Comparison of ENCODE assay signal across 13 cellular contexts in the genomic region with DNA sequence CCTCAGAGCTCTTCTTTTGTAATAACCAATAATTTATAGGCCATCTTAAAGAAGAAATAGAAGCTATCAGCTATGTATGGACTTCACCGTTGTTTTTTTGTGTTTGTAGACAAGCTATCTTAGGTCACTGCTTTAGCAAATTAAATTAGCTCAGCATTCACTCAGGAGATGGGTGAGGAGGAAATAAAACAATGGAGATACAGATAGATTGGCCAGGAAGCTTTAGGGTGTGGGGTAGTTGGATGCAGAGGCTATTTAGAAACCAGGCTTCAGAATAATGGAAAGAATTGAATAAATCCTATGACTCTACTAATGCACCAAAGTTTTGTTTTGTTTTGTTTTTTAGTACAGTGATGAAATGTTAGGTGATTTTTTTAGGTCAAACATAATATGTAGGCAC.
DNase-seq lines count a peak whose midpoint lies in the region; ATAC-seq and TF ChIP-seq lines count a peak whose summit lies in the region.
"Had no signal": no experiment of that assay in that cellular context is flagged by ENCODE, and none has a peak within 500 bp of the region (broad histone marks: within the 10 kb centered on the region; RNA-seq: fewer than 3 reads in every experiment).

No MANE protein-coding gene starts in this region.

- H3K27ac ChIP-seq in PC-3 (ENCODE audit: low read length) (peak overlapping the region; percentile 2; the same call in 1 of the 2 replicates), left lung (peak overlapping the region; percentile 8 to 39), suprapubic skin (peak overlapping the region; percentile 14)
- H3K27ac ChIP-seq: BLaER1, HL-60 had no signal

- H3K4me1 ChIP-seq in PC-3 (ENCODE audit: insufficient read depth, low read length) = peaks cover 22% of the 10 kb centered on the region
- peaks cover 10 to 23% of the 10 kb centered on the region in 2 donors for H3K4me1 ChIP-seq in left lung
- peaks cover 13% of the 10 kb centered on the region for H3K4me1 ChIP-seq in suprapubic skin
- H3K4me1 ChIP-seq: BLaER1 had no signal

- TF ChIP-seq EP300 in suprapubic skin (IDR thresholded peaks at IDR 0.05) = no peak

- TF ChIP-seq CTCF in PC-3 (conservative IDR thresholded peaks at IDR 0.05; ENCODE audit: low read depth, low read length) (no peak), left lung (IDR thresholded peaks at IDR 0.05) (no peak), suprapubic skin (IDR thresholded peaks at IDR 0.05) (no peak), GM10248 (IDR thresholded peaks at IDR 0.05; ENCODE audit: control extremely low read depth, extremely low read depth, low read depth, missing control alignments) (no peak)

- H4K20me1 ChIP-seq in PC-3 (ENCODE audit: low read length) = no peaks in the 10 kb centered on the region
- H4K20me1 ChIP-seq: BLaER1 had no signal

- no peaks in the 10 kb centered on the region for H3K9me2 ChIP-seq in PC-3 (replicated peaks; ENCODE audit: low read length)

- H3K27me3 ChIP-seq in PC-3 (ENCODE audit: low read length) = no peaks in the 10 kb centered on the region
- H3K27me3 ChIP-seq in left lung = no peaks in the 10 kb centered on the region
- H3K27me3 ChIP-seq in suprapubic skin = no peaks in the 10 kb centered on the region
- H3K27me3 ChIP-seq: BLaER1 had no signal

- DNase-seq in PC-3 = no peak
- peak; percentile 53 to 61 for DNase-seq in dermis microvascular lymphatic vessel endothelial cell (ENCODE audit: low read depth in 2 of 2)
- DNase-seq in left lung = no peak
- no peak for DNase-seq in suprapubic skin (ENCODE audit: low spot score in 2 of 2)
- no peak for DNase-seq in GM10248 (ENCODE audit: extremely low spot score)
- no peak for DNase-seq in NCI-H1436 (lab: John Stamatoyannopoulos, UW)
- DNase-seq: NCI-H1048, NCI-H345, NCI-H526 treated with DMSO at 0.1 percent for 48 hours had no signal

- intact Hi-C loops in PC-3 (cut with micrococcal nuclease) = no loop called here
- intact Hi-C loops in left lung (cut with DNase I) = no loop called here

- BruUV-seq in PC-3 (replicated peaks; lab: Mats Ljungman, UMichigan) = no TSS peak

- no peaks in the 10 kb centered on the region for H3K79me2 ChIP-seq in PC-3 (ENCODE audit: low read length)

- 78% methylated on average over 1 of the region's 1 CpG for WGBS in suprapubic skin

- no peaks in the 10 kb centered on the region for H3K36me3 ChIP-seq in PC-3 (ENCODE audit: low read depth, low read length)
- H3K36me3 ChIP-seq in left lung = peaks cover 0 to 7% of the 10 kb centered on the region in 2 donors
- no peaks in the 10 kb centered on the region for H3K36me3 ChIP-seq in suprapubic skin
- H3K36me3 ChIP-seq: BLaER1 had no signal

- POLR2A ChIA-PET in PC-3 (lab: Charles Lee; ENCODE audit: unreplicated experiment) = interaction anchor here (0.6 kb wide), 1 partner anchor 110 kb away, joined by 3 read pairs; no protein-coding TSS in a partner anchor
- POLR2A ChIA-PET in GM10248 (lab: Yijun Ruan, JAX) = no interaction called here

- H3K9me3 ChIP-seq in PC-3 (ENCODE audit: low read length) (no peaks in the 10 kb centered on the region), left lung (peaks cover 0 to 5% of the 10 kb centered on the region in 2 donors), suprapubic skin (no peaks in the 10 kb centered on the region)
- H3K9me3 ChIP-seq: BLaER1 had no signal

- H2AFZ ChIP-seq in PC-3 (ENCODE audit: low read length) = no peak overlapping the region

- peak overlapping the region; percentile 33 for H3K4me2 ChIP-seq in PC-3 (ENCODE audit: low read length)
- H3K4me2 ChIP-seq: BLaER1 had no signal

- H3F3A ChIP-seq in PC-3 (ENCODE audit: low read length, unreplicated experiment) = no peaks in the 10 kb centered on the region

- no peak overlapping the region for H3K4me3 ChIP-seq in PC-3 (ENCODE audit: low read length)
- H3K4me3 ChIP-seq in left lung = no peak overlapping the region
- no peak overlapping the region for H3K4me3 ChIP-seq in suprapubic skin
- H3K4me3 ChIP-seq: BLaER1, K562 had no signal

- no peak overlapping the region for H3K9ac ChIP-seq in PC-3 (ENCODE audit: low read length)
- H3K9ac ChIP-seq: BLaER1 had no signal

- CTCF ChIA-PET in PC-3 (lab: Charles Lee) = no interaction called here
- CTCF ChIA-PET in GM10248 (lab: Yijun Ruan, JAX) = interaction anchor here (0.6 to 2.9 kb wide), 6 partner anchors 9 to 36 kb away, joined by 3 to 15 read pairs (median 4); no protein-coding TSS in a partner anchor

- no peak for TF ChIP-seq POLR2A in suprapubic skin (IDR thresholded peaks at IDR 0.05)

- ATAC-seq in PC-3 (no peak), left lung (peak; percentile 34), HG02884 (IDR thresholded peaks at IDR 0.05; ENCODE audit: unreplicated experiment) (no peak)
- ATAC-seq: K562 had no signal

Comparison
In these comparisons a context has a peak if more than half of its experiments do, and no peak if none do; other contexts are left out.
1. DNase-seq: peak in dermis microvascular lymphatic vessel endothelial cell (2 of 2); none in PC-3 (single experiment), left lung (0 of 2), suprapubic skin (0 of 2), GM10248 (single experiment) and NCI-H1436 (single experiment).
2. Peak in every context shown above with its lines, with median percentiles within 50 percentile points of each other: H3K27ac ChIP-seq.